In the genomic region with DNA sequence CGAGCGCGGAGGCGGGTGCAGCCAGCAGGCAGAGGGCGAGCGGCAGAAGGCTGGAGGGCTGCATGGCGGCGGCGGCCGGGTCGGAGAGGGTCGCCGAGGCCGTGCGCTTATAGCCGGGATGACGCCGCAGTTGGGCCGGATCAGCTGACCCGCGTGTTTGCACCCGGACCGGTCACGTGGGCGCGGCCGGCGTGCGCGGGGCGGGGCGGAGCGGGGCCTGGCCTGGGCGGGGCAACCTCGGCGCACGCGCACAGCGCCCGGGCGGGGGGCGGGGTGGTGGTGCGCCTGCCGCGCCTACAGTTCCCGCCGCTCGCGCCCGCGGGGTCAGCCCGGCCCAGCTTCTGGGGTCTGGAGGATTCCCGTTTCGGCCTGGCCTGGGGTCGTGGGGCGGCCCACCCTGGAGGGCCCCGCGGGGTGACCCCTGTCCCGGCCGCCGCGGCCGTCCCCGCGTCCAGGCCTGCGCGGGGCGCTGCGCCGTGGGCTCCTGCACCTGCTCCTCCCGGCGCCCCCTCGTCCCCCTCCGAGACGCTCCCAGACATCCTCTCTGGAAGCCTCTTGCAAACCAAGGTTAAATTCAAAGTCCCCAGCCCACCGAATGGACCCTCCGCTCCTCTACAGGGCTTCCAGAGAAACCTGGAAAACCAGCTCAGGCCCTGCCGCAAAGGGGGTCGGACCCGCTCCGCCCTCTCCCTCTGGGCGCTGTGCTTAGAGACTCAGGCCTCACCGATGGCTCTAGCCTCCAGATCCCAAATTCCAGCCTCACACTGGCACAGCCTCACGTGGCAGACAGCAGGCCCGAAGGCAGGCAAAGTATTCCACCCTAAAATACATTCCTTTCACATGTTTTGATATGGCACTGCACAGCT, we compare ENCODE assay signal across 1 cellular context.
TF ChIP-seq lines count a peak whose summit lies in the region.

TSS of gene CTSD (minus strand) at position 132 of the 866 bp plus-strand sequence. CDS start at position 64, 68 bp downstream.

TF ChIP-seq in K562, 482 proteins besides CTCF, POLR2A, EP300 and RAD21 (continued from another document and continues in another):
- TF ChIP-seq E2F1 (CRISPR knock-in tag; IDR thresholded peaks at IDR 0.05): no peak
- TF ChIP-seq DNMT1 (IDR thresholded peaks at IDR 0.05): no peak
- no peak for TF ChIP-seq PHB (CRISPR knock-in tag; IDR thresholded peaks at IDR 0.05)
- no peak for TF ChIP-seq CHD7 (IDR thresholded peaks at IDR 0.05; ENCODE audit: low read depth, low read length)
- TF ChIP-seq ZNF174 (CRISPR knock-in tag; IDR thresholded peaks at IDR 0.05): no peak
- peak; percentile 71 for TF ChIP-seq CBFA2T2 (conservative IDR thresholded peaks at IDR 0.05)
- TF ChIP-seq ZMIZ1 (IDR thresholded peaks at IDR 0.05; ENCODE audit: low read depth in 2 of 2, low read length in 2 of 2): no peak
- no peak for TF ChIP-seq ZNF76 (CRISPR knock-in tag; IDR thresholded peaks at IDR 0.05; ENCODE audit: borderline replicate concordance)
- peak; percentile 33; the same call in 1 of the 2 replicates for TF ChIP-seq CTBP1 (IDR thresholded peaks at IDR 0.05; ENCODE audit: borderline replicate concordance)
- TF ChIP-seq MAZ (CRISPR knock-in tag; conservative IDR thresholded peaks at IDR 0.05 in 1 of 2, IDR thresholded peaks at IDR 0.05 in 1 of 2): peak; percentile 37 to 78; a peak in 2 of 4 replicates
- TF ChIP-seq GMEB1 (CRISPR knock-in tag; IDR thresholded peaks at IDR 0.05): peak; percentile 72
- TF ChIP-seq KLF16 (IDR thresholded peaks at IDR 0.05): no peak
- no peak for TF ChIP-seq CBX3 (IDR thresholded peaks at IDR 0.05; ENCODE audit: borderline replicate concordance in 1 of 2, low read length in 2 of 2)
- TF ChIP-seq, protein P1, sequence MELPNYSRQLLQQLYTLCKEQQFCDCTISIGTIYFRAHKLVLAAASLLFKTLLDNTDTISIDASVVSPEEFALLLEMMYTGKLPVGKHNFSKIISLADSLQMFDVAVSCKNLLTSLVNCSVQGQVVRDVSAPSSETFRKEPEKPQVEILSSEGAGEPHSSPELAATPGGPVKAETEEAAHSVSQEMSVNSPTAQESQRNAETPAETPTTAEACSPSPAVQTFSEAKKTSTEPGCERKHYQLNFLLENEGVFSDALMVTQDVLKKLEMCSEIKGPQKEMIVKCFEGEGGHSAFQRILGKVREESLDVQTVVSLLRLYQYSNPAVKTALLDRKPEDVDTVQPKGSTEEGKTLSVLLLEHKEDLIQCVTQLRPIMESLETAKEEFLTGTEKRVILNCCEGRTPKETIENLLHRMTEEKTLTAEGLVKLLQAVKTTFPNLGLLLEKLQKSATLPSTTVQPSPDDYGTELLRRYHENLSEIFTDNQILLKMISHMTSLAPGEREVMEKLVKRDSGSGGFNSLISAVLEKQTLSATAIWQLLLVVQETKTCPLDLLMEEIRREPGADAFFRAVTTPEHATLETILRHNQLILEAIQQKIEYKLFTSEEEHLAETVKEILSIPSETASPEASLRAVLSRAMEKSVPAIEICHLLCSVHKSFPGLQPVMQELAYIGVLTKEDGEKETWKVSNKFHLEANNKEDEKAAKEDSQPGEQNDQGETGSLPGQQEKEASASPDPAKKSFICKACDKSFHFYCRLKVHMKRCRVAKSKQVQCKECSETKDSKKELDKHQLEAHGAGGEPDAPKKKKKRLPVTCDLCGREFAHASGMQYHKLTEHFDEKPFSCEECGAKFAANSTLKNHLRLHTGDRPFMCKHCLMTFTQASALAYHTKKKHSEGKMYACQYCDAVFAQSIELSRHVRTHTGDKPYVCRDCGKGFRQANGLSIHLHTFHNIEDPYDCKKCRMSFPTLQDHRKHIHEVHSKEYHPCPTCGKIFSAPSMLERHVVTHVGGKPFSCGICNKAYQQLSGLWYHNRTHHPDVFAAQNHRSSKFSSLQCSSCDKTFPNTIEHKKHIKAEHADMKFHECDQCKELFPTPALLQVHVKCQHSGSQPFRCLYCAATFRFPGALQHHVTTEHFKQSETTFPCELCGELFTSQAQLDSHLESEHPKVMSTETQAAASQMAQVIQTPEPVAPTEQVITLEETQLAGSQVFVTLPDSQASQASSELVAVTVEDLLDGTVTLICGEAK (IDR thresholded peaks at IDR 0.05): no peak
- TF ChIP-seq, protein P1 (CRISPR knock-in tag; IDR thresholded peaks at IDR 0.05): no peak
